Comparison of ENCODE assay signal across 8 cellular contexts in the genomic region with DNA sequence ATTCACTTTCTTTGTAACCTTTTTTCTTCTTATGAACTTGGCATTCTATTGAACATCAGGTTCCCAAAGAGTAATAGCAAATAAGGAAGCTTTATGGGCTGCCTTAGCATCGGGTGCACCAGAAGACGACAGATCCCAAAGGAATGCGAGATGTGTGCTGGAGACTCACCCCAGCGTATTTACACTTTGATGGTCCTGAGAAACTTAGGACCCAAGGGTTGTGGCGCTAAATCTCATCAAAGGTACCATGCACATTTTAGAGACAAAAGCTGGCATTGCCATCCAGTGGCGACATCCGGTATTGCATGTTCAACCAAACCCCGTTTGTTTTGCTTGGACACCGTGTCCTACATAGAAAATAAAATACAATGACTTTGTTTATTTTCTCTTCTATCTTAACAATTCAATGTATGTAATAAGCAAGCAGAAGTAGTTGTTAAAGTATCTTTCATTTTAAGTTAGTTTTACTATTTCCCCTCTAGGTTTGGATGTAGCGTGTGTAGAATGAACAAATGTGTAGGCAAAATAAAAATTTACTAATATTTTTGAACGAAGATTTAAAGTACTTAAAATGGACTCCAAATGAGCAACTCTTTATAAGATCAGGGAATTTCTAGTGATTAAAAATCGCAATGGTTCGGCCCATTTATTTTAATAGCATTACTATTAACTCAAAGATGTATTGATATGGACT.
DNase-seq lines count a peak whose midpoint lies in the region; TF ChIP-seq lines count a peak whose summit lies in the region.

No MANE protein-coding gene starts in this region.

- H3K27ac Mint-ChIP-seq in activated CD4-positive, alpha-beta memory T cell treated with anti-CD3 and anti-CD28 coated beads for 36 hours, result no peak overlapping the region

- TF ChIP-seq CTCF in HFF-Myc (IDR thresholded peaks at IDR 0.05; ENCODE audit: low read depth, low read length, missing control alignments), result peak; percentile 78

- H3K27me3 Mint-ChIP-seq in activated CD4-positive, alpha-beta memory T cell treated with anti-CD3 and anti-CD28 coated beads for 36 hours, result peaks cover 9% of the 10 kb centered on the region

- H3K4me3 Mint-ChIP-seq in activated CD4-positive, alpha-beta memory T cell treated with anti-CD3 and anti-CD28 coated beads for 36 hours, result no peak overlapping the region

- CTCF ChIA-PET in activated CD4-positive, alpha-beta memory T cell treated with anti-CD3 and anti-CD28 coated beads for 36 hours (lab: Charles Lee), result interaction anchor here (0.6 to 1.6 kb wide), 22 partner anchors 9 to 1684 kb away, joined by 3 to 7 read pairs (median 4); no protein-coding TSS in a partner anchor

- no peaks in the 10 kb centered on the region for H3K9me3 Mint-ChIP-seq in activated CD4-positive, alpha-beta memory T cell treated with anti-CD3 and anti-CD28 coated beads for 36 hours

- no peaks in the 10 kb centered on the region for H3K36me3 Mint-ChIP-seq in activated CD4-positive, alpha-beta memory T cell treated with anti-CD3 and anti-CD28 coated beads for 36 hours

- intact Hi-C loops in activated CD4-positive, alpha-beta memory T cell treated with anti-CD3 and anti-CD28 coated beads for 36 hours (cut with micrococcal nuclease), result loop anchor here (2.0 to 10.0 kb wide), 6 partner anchors 94 to 1682 kb away; partner anchors contain the start of gene GATA3

- peak; percentile 28 for DNase-seq in NCI-H1105 treated with DMSO at 0.1 percent for 48 hours (lab: John Stamatoyannopoulos, UW)
- DNase-seq in NCI-H1105 (lab: John Stamatoyannopoulos, UW), result no peak
- DNase-seq in HFF-Myc (ENCODE audit: extremely low read depth, low read depth), result peak; percentile 53
- peak; percentile 14 for DNase-seq in NCI-H146 treated with DMSO at 0.1 percent for 48 hours (lab: John Stamatoyannopoulos, UW; ENCODE audit: unreplicated experiment)
- DNase-seq in activated CD4-positive, alpha-beta memory T cell treated with anti-CD3 and anti-CD28 coated beads for 36 hours, result peak; percentile 83
- DNase-seq in ecto neural progenitor cell (ENCODE audit: low spot score), result peak; percentile 76
- peak; percentile 60 to 77 for DNase-seq in lung microvascular endothelial cell (ENCODE audit: low read depth in 2 of 2)
- DNase-seq in stimulated activated CD8-positive, alpha-beta memory T cell treated with anti-CD3 and anti-CD28 coated beads, Interleukin-12 subunit alpha, Interleukin-12 subunit beta, amount 100 ng/mL, for 24 hours (ENCODE audit: extremely low read depth), result peak; percentile 28

- no peaks in the 10 kb centered on the region for H3K4me1 Mint-ChIP-seq in activated CD4-positive, alpha-beta memory T cell treated with anti-CD3 and anti-CD28 coated beads for 36 hours (ENCODE audit: low read depth)

- POLR2A ChIA-PET in activated CD4-positive, alpha-beta memory T cell treated with anti-CD3 and anti-CD28 coated beads for 36 hours (lab: Charles Lee), result interaction anchor here (1.0 kb wide), 1 partner anchor 204 kb away, joined by 3 read pairs; no protein-coding TSS in a partner anchor

- no peak overlapping the region for H3K4me3 ChIP-seq in HFF-Myc (replicated peaks; ENCODE audit: low read depth, low read length)
